ENCODE assay signal across 7 cellular contexts in the genomic region with DNA sequence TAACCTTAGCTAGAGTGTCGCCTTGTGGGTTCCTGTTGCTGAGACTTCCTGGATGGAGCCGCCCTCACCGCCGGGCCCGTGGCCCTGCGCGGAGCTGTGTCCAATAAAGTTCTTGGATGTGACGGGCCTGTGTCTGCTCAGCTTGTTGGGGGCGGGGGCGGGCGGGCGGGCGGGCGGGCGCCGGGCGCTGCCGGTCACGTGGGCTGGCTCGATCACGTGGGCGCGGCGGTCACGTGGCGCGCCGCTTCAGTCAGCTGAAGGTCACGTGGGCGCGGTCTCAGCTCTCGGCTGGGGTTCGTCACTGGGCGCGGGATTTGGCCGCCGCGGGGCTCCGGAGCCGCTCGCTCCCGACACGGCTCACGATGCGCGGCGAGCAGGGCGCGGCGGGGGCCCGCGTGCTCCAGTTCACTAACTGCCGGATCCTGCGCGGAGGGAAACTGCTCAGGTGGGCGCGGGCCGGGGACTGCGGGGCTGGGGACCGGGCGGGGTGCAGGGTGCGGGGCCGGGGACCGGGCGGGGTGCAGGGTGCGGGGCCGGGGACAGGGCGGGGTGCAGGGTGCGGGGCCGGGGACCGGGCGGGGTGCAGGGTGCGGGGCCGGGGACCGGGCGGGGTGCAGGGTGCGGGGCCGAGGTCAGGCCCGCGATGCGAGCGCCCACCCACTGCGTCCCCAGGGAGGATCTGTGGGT. TPM values are rescaled to one million over a fixed set of nuclear protein-coding genes. Genes with fewer than 3 reads are reported as not detected.
DNase-seq lines count a peak whose midpoint lies in the region; ATAC-seq and TF ChIP-seq lines count a peak whose summit lies in the region.

A gene with protein sequence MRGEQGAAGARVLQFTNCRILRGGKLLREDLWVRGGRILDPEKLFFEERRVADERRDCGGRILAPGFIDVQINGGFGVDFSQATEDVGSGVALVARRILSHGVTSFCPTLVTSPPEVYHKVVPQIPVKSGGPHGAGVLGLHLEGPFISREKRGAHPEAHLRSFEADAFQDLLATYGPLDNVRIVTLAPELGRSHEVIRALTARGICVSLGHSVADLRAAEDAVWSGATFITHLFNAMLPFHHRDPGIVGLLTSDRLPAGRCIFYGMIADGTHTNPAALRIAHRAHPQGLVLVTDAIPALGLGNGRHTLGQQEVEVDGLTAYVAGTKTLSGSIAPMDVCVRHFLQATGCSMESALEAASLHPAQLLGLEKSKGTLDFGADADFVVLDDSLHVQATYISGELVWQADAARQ (plus strand): TSS at position 275 of the 687 bp plus-strand sequence. CDS start 88 bp downstream, at position 363.

- H3K4me1 ChIP-seq in mononuclear cell (ENCODE audit: insufficient read depth, low read length): peaks cover 55% of the 10 kb centered on the region

- ATAC-seq in GM18511 (IDR thresholded peaks at IDR 0.05; ENCODE audit: unreplicated experiment): peak; percentile 66

- no peaks in the 10 kb centered on the region for H3K27me3 ChIP-seq in mononuclear cell (ENCODE audit: insufficient read depth, low read length)

- H3K4me3 ChIP-seq in epithelial cell of esophagus (ENCODE audit: low read length) (peak within 1 kb of the TSS; percentile 64), mononuclear cell (ENCODE audit: low read length) (peak within 1 kb of the TSS; percentile 44)

- DNase-seq in HuH-7 (ENCODE audit: low spot score) (peak; percentile 93), OCI-M2 (lab: John Stamatoyannopoulos, UW; ENCODE audit: unreplicated experiment) (peak; percentile 26), activated T-cell treated with anti-CD3 and anti-CD28 coated beads for 24 hours (ENCODE audit: low read depth) (peak; percentile 84), epithelial cell of esophagus (ENCODE audit: low read depth) (peak; percentile 92)
- DNase-seq in stimulated activated CD8-positive, alpha-beta memory T cell treated with anti-CD3 and anti-CD28 coated beads, Interleukin-2, amount 100 ng/mL, for 1 hour (ENCODE audit: low read depth in 2 of 2): peak; percentile 77 to 79

- no peaks in the 10 kb centered on the region for H3K9me3 ChIP-seq in mononuclear cell (ENCODE audit: low read depth, low read length)

- TF ChIP-seq CTCF in epithelial cell of esophagus (IDR thresholded peaks at IDR 0.05; ENCODE audit: insufficient read depth, low read depth, low read length, missing control alignments): no peak

RNA-seq across cellular contexts. Expression of the gene that starts here (rescaled TPM):
- 49.7 TPM for total RNA-seq in mononuclear cell

Comparison
In these comparisons a context has a peak if more than half of its experiments do, and no peak if none do; other contexts are left out.
1. Peak in every context shown above with its lines: DNase-seq, ATAC-seq and H3K4me3 ChIP-seq.
2. DNase-seq: peak in every context shown above with its lines; median percentile 93 in HuH-7; 92 in epithelial cell of esophagus; 84 in activated T-cell treated with anti-CD3 and anti-CD28 coated beads for 24 hours; 78 in stimulated activated CD8-positive, alpha-beta memory T cell treated with anti-CD3 and anti-CD28 coated beads, Interleukin-2, amount 100 ng/mL, for 1 hour; 26 in OCI-M2.